8 cellular contexts compared by ENCODE assay signal in the genomic region with DNA sequence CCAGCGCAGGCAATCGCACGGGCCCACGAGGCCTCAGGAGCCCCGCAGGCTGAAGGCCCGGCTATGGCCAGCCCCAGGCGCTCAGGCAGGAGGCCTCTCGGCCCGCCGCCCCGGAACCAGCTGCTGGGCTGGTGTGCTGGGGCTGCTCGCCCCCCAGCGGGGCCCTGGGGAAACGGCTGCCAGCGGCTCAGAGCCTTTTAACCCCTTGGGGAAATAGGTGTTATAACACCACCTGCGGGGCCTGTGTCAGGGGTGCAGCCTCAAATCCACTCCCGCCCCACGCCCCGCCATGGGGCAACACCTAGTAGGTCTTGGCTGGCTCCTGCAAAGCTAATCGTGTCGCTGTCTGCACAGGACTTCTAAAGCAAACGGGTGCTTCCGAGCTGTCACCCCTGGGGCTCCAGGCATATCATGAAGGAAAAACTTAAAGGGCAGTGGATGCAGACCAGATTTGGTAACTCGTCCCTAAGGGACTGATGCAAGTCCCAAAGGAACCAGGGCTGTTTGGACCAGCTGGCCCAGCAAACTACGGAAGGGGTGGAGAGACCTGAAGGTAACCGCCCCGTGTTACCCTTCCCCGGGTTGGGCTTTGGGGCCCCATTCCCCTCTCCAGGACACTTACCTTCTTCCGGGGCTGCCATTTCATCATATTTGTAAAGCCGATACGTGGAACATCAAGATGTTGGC.
A peak's percentile ranks its signal among the peaks of the same experiment; 100 is the strongest.
DNase-seq lines count a peak whose midpoint lies in the region; FAIRE-seq and TF ChIP-seq lines count a peak whose summit lies in the region.

No MANE protein-coding gene starts in this region.

- peak; percentile 55 for TF ChIP-seq CTCF in epithelial cell of esophagus (IDR thresholded peaks at IDR 0.05; ENCODE audit: insufficient read depth, low read depth, low read length, missing control alignments)

- H3K27ac ChIP-seq in mesodermal cell (ENCODE audit: low read depth, low read length, severe bottlenecking): peak overlapping the region; percentile 77

- H3K4me3 ChIP-seq in epithelial cell of esophagus (ENCODE audit: low read length) (peak overlapping the region; percentile 57), mesodermal cell (ENCODE audit: extremely low read depth, insufficient read depth, low read length, poor library complexity, severe bottlenecking) (peak overlapping the region; percentile 53)

- DNase-seq in GM12892 (ENCODE audit: insufficient read length) (peak; percentile 64), NCI-H524 (lab: John Stamatoyannopoulos, UW) (peak; percentile 74 to 83), activated T-cell treated with anti-CD3 and anti-CD28 coated beads for 4 hours (peak; percentile 42), epithelial cell of esophagus (ENCODE audit: low read depth) (peak; percentile 65), SHP77 treated with DMSO at 0.1 percent for 48 hours (lab: John Stamatoyannopoulos, UW) (no peak), SIG-M5 (lab: John Stamatoyannopoulos, UW) (no peak)
- peak; percentile 20 for DNase-seq in stimulated activated CD8-positive, alpha-beta memory T cell treated with anti-CD3 and anti-CD28 coated beads, Interleukin-12 subunit alpha, Interleukin-12 subunit beta, amount 100 ng/mL, for 24 hours (ENCODE audit: extremely low read depth)

- H3K36me3 ChIP-seq in mesodermal cell (ENCODE audit: control insufficient read depth, insufficient read depth, low read length): no peaks in the 10 kb centered on the region

- TF ChIP-seq POLR2A in GM12892 (IDR thresholded peaks at IDR 0.05; ENCODE audit: low read depth, low read length): no peak

- peak; percentile 60 for FAIRE-seq in GM12892 (lab: Jason Lieb, UNC)

- WGBS in mesodermal cell (ENCODE audit: insufficient coverage in 2 of 2), 2 experiments: 2 to 3% methylated on average over 21 to 23 of the region's 31 CpGs

- H3K9me3 ChIP-seq in mesodermal cell (ENCODE audit: control insufficient read depth, low read length): no peaks in the 10 kb centered on the region

- H3K4me1 ChIP-seq in mesodermal cell (ENCODE audit: control insufficient read depth, insufficient read depth, low read length, poor library complexity, severe bottlenecking): no peaks in the 10 kb centered on the region

Comparison
In these comparisons a context has a peak if more than half of its experiments do, and no peak if none do; other contexts are left out.
1. DNase-seq: peak in GM12892 (single experiment), NCI-H524 (2 of 2), activated T-cell treated with anti-CD3 and anti-CD28 coated beads for 4 hours (single experiment), epithelial cell of esophagus (single experiment) and stimulated activated CD8-positive, alpha-beta memory T cell treated with anti-CD3 and anti-CD28 coated beads, Interleukin-12 subunit alpha, Interleukin-12 subunit beta, amount 100 ng/mL, for 24 hours (single experiment); none in SHP77 treated with DMSO at 0.1 percent for 48 hours (single experiment) and SIG-M5 (single experiment).